ENCODE assay signal across 16 cellular contexts in genomic region chr9:2385746-2386145, GRCh38.
"Had no signal": no experiment of that assay in that cellular context is flagged by ENCODE, and none has a peak within 500 bp of the region (broad histone marks: within the 10 kb centered on the region; RNA-seq: fewer than 3 reads in every experiment).

No MANE protein-coding gene starts in this region.

- H3K36me3 Mint-ChIP-seq: stimulated activated naive B cell treated with anti-CD40 and anti-IgM and Interleukin-4, amounts not matched to agents 10 μg/mL and 1 μg/mL and 100 μg/mL, for 72 hours had no signal

- H3K4me3 Mint-ChIP-seq: activated CD8-positive, alpha-beta T cell treated with anti-CD3 and anti-CD28 coated beads, Interleukin-2, amount 10 ng/mL, durations not matched to agents 7 days and 5 days; activated naive CD8-positive, alpha-beta T cell treated with anti-CD3 and anti-CD28 coated beads, Interleukin-2, amount 50 U/mL, for 24 hours; activated T-helper 1 cell treated with anti-CD3 and anti-CD28 coated beads, Interleukin-12 subunit alpha, Interleukin-12 subunit beta, Interleukin-2, Interleukin-4 antibody, amounts not matched to agents 30 ng/mL and 10 ng/mL and 1 ng/mL, durations not matched to agents 14 hours and 24 hours and 36 hours; nephron progenitor cell; stimulated activated naive B cell treated with anti-CD40 and anti-IgM and Interleukin-4, amounts not matched to agents 10 μg/mL and 1 μg/mL and 100 μg/mL, for 72 hours had no signal

- ATAC-seq: activated CD8-positive, alpha-beta T cell treated with anti-CD3 and anti-CD28 coated beads, Interleukin-2, amount 10 ng/mL, durations not matched to agents 7 days and 5 days; activated naive CD8-positive, alpha-beta T cell treated with anti-CD3 and anti-CD28 coated beads, Interleukin-2, amount 50 U/mL, for 24 hours; heart left ventricle; left cardiac atrium; stimulated activated naive B cell treated with anti-CD40 and anti-IgM and Interleukin-4, amounts not matched to agents 10 μg/mL and 1 μg/mL and 100 μg/mL, for 72 hours had no signal

- H3K4me1 Mint-ChIP-seq: activated naive CD8-positive, alpha-beta T cell treated with anti-CD3 and anti-CD28 coated beads, Interleukin-2, amount 50 U/mL, for 24 hours; stimulated activated naive B cell treated with anti-CD40 and anti-IgM and Interleukin-4, amounts not matched to agents 10 μg/mL and 1 μg/mL and 100 μg/mL, for 72 hours had no signal

- H3K9me3 Mint-ChIP-seq: activated T-helper 1 cell treated with anti-CD3 and anti-CD28 coated beads, Interleukin-12 subunit alpha, Interleukin-12 subunit beta, Interleukin-2, Interleukin-4 antibody, amounts not matched to agents 30 ng/mL and 10 ng/mL and 1 ng/mL, durations not matched to agents 14 hours and 24 hours and 36 hours had no signal

- DNase-seq: activated CD4-positive, alpha-beta T cell treated with anti-CD3 and anti-CD28 coated beads for 1 hour; activated CD4-positive, alpha-beta T cell treated with anti-CD3 and anti-CD28 coated beads, Interleukin-2, amount 50 U/mL, for 1 hour; activated CD8-positive, alpha-beta T cell treated with anti-CD3 and anti-CD28 coated beads, Interleukin-2, amount 10 ng/mL, durations not matched to agents 7 days and 5 days; activated gamma-delta T cell; activated naive CD4-positive, alpha-beta T cell treated with anti-CD3 and anti-CD28 coated beads, Interleukin-2, amount 50 U/mL, for 16 hours; activated naive CD8-positive, alpha-beta T cell treated with anti-CD3 and anti-CD28 coated beads, Interleukin-2, amount 50 U/mL, for 24 hours; heart left ventricle; left cardiac atrium; nephron progenitor cell; nucleus accumbens; sigmoid colon; stimulated activated CD4-positive, alpha-beta T cell treated with anti-CD3 and anti-CD28 coated beads, Interleukin-15, amount 100 ng/mL, for 24 hours; stimulated activated CD8-positive, alpha-beta memory T cell treated with anti-CD3 and anti-CD28 coated beads, Interleukin-4, amount 100 ng/mL, for 48 hours; stimulated activated naive B cell treated with anti-CD40 and anti-IgM and Interleukin-4, amounts not matched to agents 10 μg/mL and 1 μg/mL and 100 μg/mL, for 72 hours; trophoblast cell had no signal

- H3K27ac Mint-ChIP-seq: activated CD8-positive, alpha-beta T cell treated with anti-CD3 and anti-CD28 coated beads, Interleukin-2, amount 10 ng/mL, durations not matched to agents 7 days and 5 days; activated naive CD8-positive, alpha-beta T cell treated with anti-CD3 and anti-CD28 coated beads, Interleukin-2, amount 50 U/mL, for 24 hours; activated T-helper 1 cell treated with anti-CD3 and anti-CD28 coated beads, Interleukin-12 subunit alpha, Interleukin-12 subunit beta, Interleukin-2, Interleukin-4 antibody, amounts not matched to agents 30 ng/mL and 10 ng/mL and 1 ng/mL, durations not matched to agents 14 hours and 24 hours and 36 hours; stimulated activated naive B cell treated with anti-CD40 and anti-IgM and Interleukin-4, amounts not matched to agents 10 μg/mL and 1 μg/mL and 100 μg/mL, for 72 hours had no signal
